Comparison of ENCODE assay signal across 14 cellular contexts in the genomic region with DNA sequence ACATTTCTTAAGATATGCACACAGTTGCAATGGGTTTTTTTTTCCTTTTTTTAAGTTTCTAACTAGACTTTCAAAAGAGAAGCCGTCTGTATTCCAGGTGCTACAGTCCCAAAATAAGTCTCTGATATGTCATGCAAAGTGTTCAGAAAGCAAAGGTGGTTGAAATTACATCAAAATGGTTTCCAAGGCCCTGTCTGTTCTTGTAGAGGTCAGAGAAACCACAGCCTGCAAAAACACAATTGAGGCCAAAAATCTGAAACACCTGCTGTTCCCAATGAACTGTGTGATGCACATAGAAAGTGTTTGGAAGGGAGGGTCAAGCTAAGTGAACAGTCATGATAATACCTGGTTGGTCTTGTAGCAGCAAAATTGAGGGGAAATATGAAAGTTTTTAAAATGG.
A peak's percentile ranks its signal among the peaks of the same experiment; 100 is the strongest.
DNase-seq lines count a peak whose midpoint lies in the region; ATAC-seq and TF ChIP-seq lines count a peak whose summit lies in the region.
"Had no signal": no experiment of that assay in that cellular context is flagged by ENCODE, and none has a peak within 500 bp of the region (broad histone marks: within the 10 kb centered on the region; RNA-seq: fewer than 3 reads in every experiment).

No MANE protein-coding gene starts in this region.

- H3K9me3 ChIP-seq in gastrocnemius medialis (no peaks in the 10 kb centered on the region), esophagus muscularis mucosa (no peaks in the 10 kb centered on the region)
- H3K9me3 ChIP-seq: esophagus squamous epithelium, uterus had no signal

- TF ChIP-seq EP300 in esophagus muscularis mucosa (IDR thresholded peaks at IDR 0.05): no peak

- DNase-seq in GM06990 (ENCODE audit: extremely low read depth, insufficient read length): peak; percentile 18
- no peak for DNase-seq in SW 1271 (lab: John Stamatoyannopoulos, UW)
- no peak for DNase-seq in gastrocnemius medialis
- no peak for DNase-seq in esophagus muscularis mucosa (ENCODE audit: extremely low spot score)
- DNase-seq in GOT3 (lab: John Stamatoyannopoulos, UW): no peak
- DNase-seq: activated B cell treated with CpG ODN at 0.5 μM for 24 hours, esophagus squamous epithelium, Kasumi-1, Right ventricle myocardium superior, uterus had no signal

- in situ Hi-C loops in gastrocnemius medialis (cut with MboI; ENCODE audit: low sequenced_read_pairs in 4 of 4): no loop called here

- H3K27ac ChIP-seq in gastrocnemius medialis: no peak overlapping the region
- H3K27ac ChIP-seq in esophagus muscularis mucosa (replicated peaks in 1 of 4): no peak overlapping the region
- H3K27ac ChIP-seq: esophagus squamous epithelium, skin epidermis, uterus had no signal

- TF ChIP-seq POLR2A in gastrocnemius medialis (IDR thresholded peaks at IDR 0.05) (no peak), esophagus muscularis mucosa (IDR thresholded peaks at IDR 0.05; ENCODE audit: low read depth) (no peak)

- peak; percentile 77 for ATAC-seq in GM19372 (IDR thresholded peaks at IDR 0.05; ENCODE audit: low read depth, unreplicated experiment)
- peak; percentile 92 for ATAC-seq in HG02678 (IDR thresholded peaks at IDR 0.05; ENCODE audit: unreplicated experiment)
- ATAC-seq in HG03460 (IDR thresholded peaks at IDR 0.05; ENCODE audit: unreplicated experiment): peak; percentile 84
- no peak for ATAC-seq in gastrocnemius medialis

- intact Hi-C loops in gastrocnemius medialis (cut with DNase I; ENCODE audit: low total_unique reads): no loop called here
- intact Hi-C loops in esophagus muscularis mucosa (cut with DNase I): no loop called here

- no peak for TF ChIP-seq CTCF in GM06990 (IDR thresholded peaks at IDR 0.05; ENCODE audit: insufficient read depth, low read length, poor library complexity, severe bottlenecking)
- TF ChIP-seq CTCF in gastrocnemius medialis (IDR thresholded peaks at IDR 0.05 in 4 of 5, conservative IDR thresholded peaks at IDR 0.05 in 1 of 5): no peak
- TF ChIP-seq CTCF in esophagus muscularis mucosa (IDR thresholded peaks at IDR 0.05): no peak

- 92% methylated on average over 1 of the region's 1 CpG for WGBS in esophagus muscularis mucosa

- H3K27me3 ChIP-seq in GM06990 (replicated peaks; ENCODE audit: control insufficient read depth, insufficient read depth, low read length) (no peaks in the 10 kb centered on the region), gastrocnemius medialis (no peaks in the 10 kb centered on the region), esophagus muscularis mucosa (no peaks in the 10 kb centered on the region)
- H3K27me3 ChIP-seq: esophagus squamous epithelium, uterus had no signal

- no peaks in the 10 kb centered on the region for H3K36me3 ChIP-seq in GM06990 (ENCODE audit: control insufficient read depth, insufficient read depth, low read length)
- H3K36me3 ChIP-seq in gastrocnemius medialis: no peaks in the 10 kb centered on the region
- no peaks in the 10 kb centered on the region for H3K36me3 ChIP-seq in esophagus muscularis mucosa
- H3K36me3 ChIP-seq: esophagus squamous epithelium, uterus had no signal

- H3K4me3 ChIP-seq in GM06990 (replicated peaks; ENCODE audit: low read depth, low read length) (no peak overlapping the region), gastrocnemius medialis (no peak overlapping the region), esophagus muscularis mucosa (no peak overlapping the region)
- H3K4me3 ChIP-seq: esophagus squamous epithelium, skin epidermis, uterus had no signal

- H3K4me1 ChIP-seq in gastrocnemius medialis: no peaks in the 10 kb centered on the region
- H3K4me1 ChIP-seq in esophagus muscularis mucosa: no peaks in the 10 kb centered on the region
- H3K4me1 ChIP-seq: esophagus squamous epithelium, uterus had no signal

Comparison
In these comparisons a context has a peak if more than half of its experiments do, and no peak if none do; other contexts are left out.
1. ATAC-seq: peak in GM19372 (single experiment), HG02678 (single experiment) and HG03460 (single experiment); none in gastrocnemius medialis (0 of 2).